ENCODE assay signal across 9 cellular contexts in genomic region chr20:25039697-25040437, GRCh38. TPM values are rescaled to one million over a fixed set of nuclear protein-coding genes. Genes with fewer than 3 reads are reported as not detected.
DNase-seq lines count a peak whose midpoint lies in the region; ATAC-seq, FAIRE-seq and TF ChIP-seq lines count a peak whose summit lies in the region.
"Had no signal": no experiment of that assay in that cellular context is flagged by ENCODE, and none has a peak within 500 bp of the region (broad histone marks: within the 10 kb centered on the region; RNA-seq: fewer than 3 reads in every experiment).

No MANE protein-coding gene starts in this region.

- no peak overlapping the region for H3K4me3 Mint-ChIP-seq in CD4-positive, CD25-positive, alpha-beta regulatory T cell
- H3K4me3 Mint-ChIP-seq in T-cell = no peak overlapping the region
- H3K4me3 Mint-ChIP-seq in Calu3 (ENCODE audit: low read depth, unreplicated experiment) = no peak overlapping the region

- H3K27ac Mint-ChIP-seq in CD4-positive, CD25-positive, alpha-beta regulatory T cell = peak overlapping the region; percentile 26 to 98 (median 85)
- H3K27ac Mint-ChIP-seq in T-cell (peak overlapping the region; percentile 70 to 72), Calu3 (ENCODE audit: unreplicated experiment) (no peak overlapping the region)

- peak; percentile 89 for FAIRE-seq in pancreas (lab: Jason Lieb, UNC)
- no peak for FAIRE-seq in D721Med (lab: Jason Lieb, UNC)

- no peaks in the 10 kb centered on the region for H3K36me3 Mint-ChIP-seq in CD4-positive, CD25-positive, alpha-beta regulatory T cell
- no peaks in the 10 kb centered on the region for H3K36me3 Mint-ChIP-seq in T-cell
- H3K36me3 Mint-ChIP-seq in Calu3 (ENCODE audit: insufficient read depth, unreplicated experiment) = no peaks in the 10 kb centered on the region

- H3K4me3 ChIP-seq in CD4-positive, CD25-positive, alpha-beta regulatory T cell (ENCODE audit: low read depth, low read length) = no peak overlapping the region
- H3K4me3 ChIP-seq in pancreas = peak overlapping the region in 1 of 4 donors; percentile 6

- CTCF ChIA-PET in T-cell (lab: Charles Lee) (no interaction called here), Calu3 (lab: Charles Lee) (no interaction called here)

- no peak for ATAC-seq in CD4-positive, CD25-positive, alpha-beta regulatory T cell (ENCODE audit: low read depth in 2 of 2)
- ATAC-seq in T-cell (replicated peaks in 1 of 4) = no peak
- peak; percentile 87 to 92 (median 88) for ATAC-seq in pancreas

- peak overlapping the region; percentile 47 for H3K27ac ChIP-seq in CD4-positive, CD25-positive, alpha-beta regulatory T cell (ENCODE audit: insufficient read depth, low read length, poor library complexity, severe bottlenecking)
- peak overlapping the region; percentile 54 to 82 (median 72) for H3K27ac ChIP-seq in pancreas

- peaks cover 58% of the 10 kb centered on the region for H3K4me1 ChIP-seq in CD4-positive, CD25-positive, alpha-beta regulatory T cell (ENCODE audit: control insufficient read depth, insufficient read depth, low read length, poor library complexity, severe bottlenecking)
- peaks cover 54 to 81% (median 77%) of the 10 kb centered on the region in 3 donors for H3K4me1 ChIP-seq in pancreas

- no peak for DNase-seq in CD4-positive, CD25-positive, alpha-beta regulatory T cell
- no peak for DNase-seq in T-cell
- DNase-seq in head of caudate nucleus = peak; percentile 51 to 89 (median 78)
- peak; percentile 79 to 95 (median 93) for DNase-seq in pancreas
- DNase-seq in D721Med (ENCODE audit: insufficient read length, low spot score) = no peak
- DNase-seq in Calu3 = no peak
- no peak for DNase-seq in stimulated activated CD4-positive, alpha-beta T cell treated with anti-CD3 and anti-CD28 coated beads, Interleukin-1b, Interleukin-23, amount 100 ng/mL, for 48 hours
- DNase-seq in Kasumi-1 (lab: John Stamatoyannopoulos, UW) = no peak
- DNase-seq: stimulated activated CD4-positive, alpha-beta T cell treated with anti-CD3 and anti-CD28 coated beads, Interleukin-4, amount 100 ng/mL, for 4 hours had no signal

- BruUV-seq in Calu3 (replicated peaks; lab: Mats Ljungman, UMichigan) = no TSS peak

- 9% methylated on average over 9 of the region's 9 CpGs for WGBS in pancreas, 2 donors

- POLR2A ChIA-PET in T-cell (lab: Charles Lee) = no interaction called here

- no peaks in the 10 kb centered on the region for H3K27me3 ChIP-seq in CD4-positive, CD25-positive, alpha-beta regulatory T cell (ENCODE audit: control insufficient read depth, insufficient read depth, low read length)
- no peaks in the 10 kb centered on the region for H3K27me3 ChIP-seq in pancreas

- H3K9me3 ChIP-seq in CD4-positive, CD25-positive, alpha-beta regulatory T cell (ENCODE audit: control insufficient read depth in 2 of 2, low read length in 2 of 2) = no peaks in the 10 kb centered on the region
- H3K9me3 ChIP-seq in pancreas = no peaks in the 10 kb centered on the region

- intact Hi-C loops in head of caudate nucleus (cut with DNase I) (no loop called here), pancreas (cut with DNase I) (no loop called here), Calu3 (cut with micrococcal nuclease; ENCODE audit: unreplicated experiment) (no loop called here)

- peaks cover 17 to 80% (median 43%) of the 10 kb centered on the region in 4 donors for H3K4me1 Mint-ChIP-seq in CD4-positive, CD25-positive, alpha-beta regulatory T cell
- H3K4me1 Mint-ChIP-seq in T-cell (peaks cover 65 to 85% (median 78%) of the 10 kb centered on the region in 3 donors), Calu3 (ENCODE audit: low read depth, unreplicated experiment) (no peaks in the 10 kb centered on the region)

- peaks cover 2% of the 10 kb centered on the region for H3K36me3 ChIP-seq in CD4-positive, CD25-positive, alpha-beta regulatory T cell (ENCODE audit: control insufficient read depth, insufficient read depth, low read length)
- no peaks in the 10 kb centered on the region for H3K36me3 ChIP-seq in pancreas

- H3K27me3 Mint-ChIP-seq in CD4-positive, CD25-positive, alpha-beta regulatory T cell = no peaks in the 10 kb centered on the region
- no peaks in the 10 kb centered on the region for H3K27me3 Mint-ChIP-seq in T-cell
- no peaks in the 10 kb centered on the region for H3K27me3 Mint-ChIP-seq in Calu3 (ENCODE audit: unreplicated experiment)

- no peaks in the 10 kb centered on the region for H3K9me3 Mint-ChIP-seq in CD4-positive, CD25-positive, alpha-beta regulatory T cell
- no peaks in the 10 kb centered on the region for H3K9me3 Mint-ChIP-seq in T-cell
- H3K9me3 Mint-ChIP-seq in Calu3 (ENCODE audit: low read depth, unreplicated experiment) = no peaks in the 10 kb centered on the region

- no peak for TF ChIP-seq CTCF in pancreas (IDR thresholded peaks at IDR 0.05)
- TF ChIP-seq CTCF in D721Med (IDR thresholded peaks at IDR 0.05; ENCODE audit: insufficient read depth, missing control alignments) = no peak
- no peak for TF ChIP-seq CTCF in Calu3 (IDR thresholded peaks at IDR 0.05; ENCODE audit: unreplicated experiment)

RNA-seq across cellular contexts. Expression of gene ACSS1, which starts 18.1 kb away (rescaled TPM):
- 38.7 TPM for total RNA-seq in CD4-positive, CD25-positive, alpha-beta regulatory T cell
- 10 to 100 TPM; 39.8 to 47.3 (median 40.9) TPM for polyA plus RNA-seq in CD4-positive, CD25-positive, alpha-beta regulatory T cell
- 10 to 100 TPM; 39.1 to 59.6 (median 57.7) TPM for total RNA-seq in T-cell
- total RNA-seq in pancreas = 10 to 100 TPM; 30.4 to 47.2 (median 36.0) TPM
- polyA plus RNA-seq in pancreas = 10 to 100 TPM; 34.6 to 43.7 TPM
- 3.6 TPM in 2 replicates for total RNA-seq in Calu3 (2022)

RNA-seq across cellular contexts. Expression of gene VSX1, which starts 42.1 kb away (rescaled TPM):
- total RNA-seq in CD4-positive, CD25-positive, alpha-beta regulatory T cell = not detected
- polyA plus RNA-seq in CD4-positive, CD25-positive, alpha-beta regulatory T cell = not detected
- not detected for total RNA-seq in T-cell
- total RNA-seq in pancreas = under 1 TPM; 0.13 to 0.31 (median 0.23) TPM
- under 1 TPM; 0.08 to 0.77 TPM for polyA plus RNA-seq in pancreas
- not detected in 2 replicates for total RNA-seq in Calu3 (2022)

RNA-seq across cellular contexts. Expression of gene APMAP, which starts 47.3 kb away (rescaled TPM):
- 28.2 TPM for total RNA-seq in CD4-positive, CD25-positive, alpha-beta regulatory T cell
- polyA plus RNA-seq in CD4-positive, CD25-positive, alpha-beta regulatory T cell = 10 to 100 TPM; 68.4 to 83.2 (median 72.4) TPM
- total RNA-seq in T-cell (10 to 100 TPM; 32.2 to 53.0 (median 49.8) TPM), pancreas (10 to 100 TPM; 20.8 to 39.2 (median 28.4) TPM), Calu3 (2022) (29.9 and 30.7 TPM in 2 replicates)
- polyA plus RNA-seq in pancreas = 10 to 100 TPM; 22.9 to 47.8 TPM

Comparison
In these comparisons a context has a peak if more than half of its experiments do, and no peak if none do; other contexts are left out.
1. ATAC-seq: peak in pancreas (4 of 4); none in CD4-positive, CD25-positive, alpha-beta regulatory T cell (0 of 2) and T-cell (0 of 4).
2. DNase-seq: peak in head of caudate nucleus (42 of 42) and pancreas (6 of 6); none in CD4-positive, CD25-positive, alpha-beta regulatory T cell (0 of 3), T-cell (0 of 34), D721Med (single experiment), Calu3 (single experiment), stimulated activated CD4-positive, alpha-beta T cell treated with anti-CD3 and anti-CD28 coated beads, Interleukin-1b, Interleukin-23, amount 100 ng/mL, for 48 hours (single experiment) and Kasumi-1 (0 of 2).